In the genomic region with DNA sequence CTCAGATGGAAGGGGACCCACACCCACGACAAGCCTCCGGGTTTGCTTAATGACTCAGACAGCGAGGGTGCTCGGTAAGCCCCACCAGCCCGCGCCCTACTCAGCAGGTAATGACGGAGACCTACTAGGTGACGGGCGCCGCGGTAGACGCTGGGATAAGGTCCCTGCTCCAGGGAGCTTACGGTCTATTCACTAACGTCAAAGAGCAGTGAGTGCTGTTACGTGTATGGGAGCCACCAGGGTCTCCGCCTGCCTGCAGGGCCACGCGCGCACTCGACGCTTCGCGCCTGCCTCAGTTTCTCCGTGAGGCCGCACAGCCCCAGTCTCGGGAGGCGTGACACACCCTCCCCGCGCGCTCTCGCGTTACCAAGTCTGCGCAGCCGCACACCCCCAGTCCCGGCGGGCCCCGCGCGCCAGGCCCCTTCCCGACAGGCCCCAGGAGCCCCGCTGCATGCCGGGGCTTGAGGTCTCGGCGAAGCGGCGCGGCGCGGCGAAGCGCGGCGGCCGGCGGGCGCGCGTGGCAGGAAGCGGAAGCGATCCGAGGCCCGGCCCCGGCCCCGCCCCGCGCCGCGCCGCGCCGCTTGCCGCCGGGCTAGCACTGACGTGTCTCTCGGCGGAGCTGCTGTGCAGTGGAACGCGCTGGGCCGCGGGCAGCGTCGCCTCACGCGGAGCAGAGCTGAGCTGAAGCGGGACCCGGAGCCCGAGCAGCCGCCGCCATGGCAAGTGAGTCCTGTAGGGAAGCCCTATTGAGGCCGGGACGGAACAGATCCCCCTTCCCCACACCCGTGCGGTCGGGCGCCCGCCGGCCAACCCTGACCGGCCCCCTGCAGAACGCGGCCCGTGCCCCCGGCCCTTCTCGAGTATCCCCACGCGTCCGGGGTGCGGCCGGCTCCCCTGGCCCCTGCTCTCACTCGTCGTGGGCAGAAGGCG, we compare ENCODE assay signal across 8 cellular contexts.
DNase-seq lines count a peak whose midpoint lies in the region; ATAC-seq and TF ChIP-seq lines count a peak whose summit lies in the region.

A gene (plus strand): TSS at position 601 of the 930 bp plus-strand sequence. CDS start 116 bp downstream, at position 717.

- in situ Hi-C loops in ACHN (cut with HindIII; ENCODE audit: low pct_ligation_motif_present, low pct_unique_long_range_greater_than_20kb, low sequenced_read_pairs) (no loop called here), T47D (cut with HindIII; ENCODE audit: low pct_unique_long_range_greater_than_20kb, low sequenced_read_pairs) (no loop called here)

- TF ChIP-seq CTCF in VCaP (conservative IDR thresholded peaks at IDR 0.05): no peak

- no peaks in the 10 kb centered on the region for H3K4me1 ChIP-seq in iPS-20b (ENCODE audit: insufficient read depth, low read length)

- peaks cover 34% of the 10 kb centered on the region for H3K36me3 ChIP-seq in iPS-20b (ENCODE audit: insufficient read depth, low read depth, low read length)

- H3K4me3 ChIP-seq in iPS-20b (ENCODE audit: low read length) (peak within 1 kb of the TSS; percentile 99), skin epidermis (peak within 1 kb of the TSS; percentile 79 to 96 (median 95))

- peak; percentile 93 for DNase-seq in ACHN
- DNase-seq in NCI-H2196 treated with DMSO at 0.1 percent for 48 hours (lab: John Stamatoyannopoulos, UW; ENCODE audit: unreplicated experiment): peak; percentile 91
- peak; percentile 96 to 97 for DNase-seq in T47D (ENCODE audit: low read depth in 1 of 2, low spot score in 1 of 2)

- ATAC-seq in GM18873 (IDR thresholded peaks at IDR 0.05; ENCODE audit: low FRiP score, unreplicated experiment) (peak; percentile 73), HG03139 (IDR thresholded peaks at IDR 0.05; ENCODE audit: unreplicated experiment) (peak; percentile 80)

- no peaks in the 10 kb centered on the region for H3K27me3 ChIP-seq in iPS-20b (ENCODE audit: insufficient read depth, low read length)

- H3K9ac ChIP-seq in iPS-20b (ENCODE audit: low read depth, low read length): peak within 1 kb of the TSS; percentile 93

- peak within 1 kb of the TSS; percentile 88 for H3K27ac ChIP-seq in VCaP
- H3K27ac ChIP-seq in iPS-20b (ENCODE audit: low read length): no peak within 1 kb of the TSS
- peak within 1 kb of the TSS; percentile 56 to 100 (median 98) for H3K27ac ChIP-seq in skin epidermis

- H3K9me3 ChIP-seq in iPS-20b (ENCODE audit: insufficient read depth, low read depth, low read length): no peaks in the 10 kb centered on the region
